8 cellular contexts compared by ENCODE assay signal in the genomic region with DNA sequence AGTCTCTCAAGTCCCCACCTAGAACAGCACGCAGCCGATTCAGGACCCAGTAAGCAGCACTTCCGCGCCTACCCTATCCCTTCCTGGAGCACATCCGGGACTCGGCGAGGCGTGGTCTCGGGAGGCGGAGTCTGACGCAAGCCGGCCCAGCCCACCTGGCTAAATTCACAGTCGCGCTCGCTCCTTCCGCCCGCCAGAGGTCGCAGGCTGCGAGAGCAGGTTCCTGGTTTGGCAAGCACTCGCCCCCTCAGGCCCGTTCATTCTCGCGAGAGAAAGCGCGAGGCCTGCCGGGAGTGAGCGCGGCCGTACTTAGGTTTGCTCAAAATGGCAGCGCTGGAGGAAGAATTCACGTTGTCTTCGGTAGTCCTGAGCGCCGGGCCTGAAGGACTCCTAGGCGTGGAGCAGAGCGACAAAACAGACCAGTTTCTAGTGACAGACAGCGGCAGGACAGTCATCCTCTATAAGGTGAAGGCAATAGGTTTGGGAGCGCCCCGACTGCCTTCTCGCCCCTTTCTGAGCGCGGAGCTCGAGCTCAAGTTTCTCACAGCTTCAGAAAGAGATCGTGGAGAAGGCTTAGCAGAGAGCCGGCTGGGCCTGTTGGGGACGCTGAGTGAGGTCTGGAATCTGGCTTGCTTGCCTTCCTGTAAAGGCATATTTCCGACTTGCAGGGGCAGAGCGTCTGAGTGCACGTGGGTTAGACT. TPM values are rescaled to one million over a fixed set of nuclear protein-coding genes. Genes with fewer than 3 reads are reported as not detected.
DNase-seq lines count a peak whose midpoint lies in the region; ATAC-seq and TF ChIP-seq lines count a peak whose summit lies in the region.

A gene (plus strand): TSS at position 313 of the 701 bp plus-strand sequence. CDS start 12 bp downstream, at position 325.

- POLR2A ChIA-PET in CD8-positive, alpha-beta T cell (lab: Charles Lee), result interaction anchor here (0.5 to 2.5 kb wide), 10 partner anchors 9 to 539 kb away, joined by 3 to 13 read pairs (median 3); a partner anchor contains a TSS
- POLR2A ChIA-PET in activated CD4-positive, alpha-beta memory T cell treated with anti-CD3 and anti-CD28 coated beads for 36 hours (lab: Charles Lee), result interaction anchor here (0.6 to 2.0 kb wide), 8 partner anchors 11 to 351 kb away, joined by 3 to 9 read pairs (median 4); a partner anchor contains a TSS

- H3K4me1 Mint-ChIP-seq in CD8-positive, alpha-beta T cell (ENCODE audit: low read depth), result peaks cover 32% of the 10 kb centered on the region
- peaks cover 22% of the 10 kb centered on the region for H3K4me1 Mint-ChIP-seq in activated CD4-positive, alpha-beta memory T cell treated with anti-CD3 and anti-CD28 coated beads for 36 hours (ENCODE audit: low read depth)

- peak; percentile 72 for TF ChIP-seq CTCF in CD8-positive, alpha-beta T cell (IDR thresholded peaks at IDR 0.05)
- peak; percentile 98 for TF ChIP-seq CTCF in liver (IDR thresholded peaks at IDR 0.05; ENCODE audit: low read depth, low read length, missing input control)

- H3K36me3 ChIP-seq in CD8-positive, alpha-beta T cell (ENCODE audit: insufficient read depth, low read length), result peaks cover 18% of the 10 kb centered on the region
- H3K36me3 ChIP-seq in liver (ENCODE audit: control insufficient read depth in 4 of 4, insufficient read depth in 3 of 4, low read depth in 1 of 4, low read length in 3 of 4), result peaks cover 3 to 22% (median 18%) of the 10 kb centered on the region in 4 donors

- ATAC-seq in CD8-positive, alpha-beta T cell, result peak; percentile 94
- ATAC-seq in GM19452 (IDR thresholded peaks at IDR 0.05; ENCODE audit: unreplicated experiment), result peak; percentile 93

- H3K27me3 Mint-ChIP-seq in CD8-positive, alpha-beta T cell (ENCODE audit: low read depth), result peaks cover 5% of the 10 kb centered on the region
- H3K27me3 Mint-ChIP-seq in activated CD4-positive, alpha-beta memory T cell treated with anti-CD3 and anti-CD28 coated beads for 36 hours, result peaks cover 2% of the 10 kb centered on the region

- peak within 1 kb of the TSS; percentile 90 for H3K27ac ChIP-seq in CD8-positive, alpha-beta T cell (ENCODE audit: low read depth, low read length)
- peak within 1 kb of the TSS; percentile 85 to 91 for H3K27ac ChIP-seq in liver (ENCODE audit: low read depth in 1 of 2, low read length in 2 of 2)

- peak within 1 kb of the TSS; percentile 93 for H3K4me3 ChIP-seq in CD8-positive, alpha-beta T cell (ENCODE audit: low read depth, low read length)
- peak within 1 kb of the TSS; percentile 77 to 100 (median 95) for H3K4me3 ChIP-seq in liver (ENCODE audit: low read depth in 1 of 3, low read length in 3 of 3)

- H3K9me3 Mint-ChIP-seq in CD8-positive, alpha-beta T cell, result no peaks in the 10 kb centered on the region
- no peaks in the 10 kb centered on the region for H3K9me3 Mint-ChIP-seq in activated CD4-positive, alpha-beta memory T cell treated with anti-CD3 and anti-CD28 coated beads for 36 hours

- CTCF ChIA-PET in CD8-positive, alpha-beta T cell (lab: Charles Lee), result interaction anchor here (0.6 to 2.0 kb wide), 4 partner anchors 8 to 359 kb away, joined by 3 to 5 read pairs (median 3); a partner anchor contains a TSS
- CTCF ChIA-PET in activated CD4-positive, alpha-beta memory T cell treated with anti-CD3 and anti-CD28 coated beads for 36 hours (lab: Charles Lee), result interaction anchor here (0.6 to 2.1 kb wide), 8 partner anchors 9 to 353 kb away, joined by 3 to 9 read pairs (median 3); a partner anchor contains a TSS

- H3K9ac ChIP-seq in liver (ENCODE audit: low read depth in 1 of 2, low read length in 2 of 2), result peak within 1 kb of the TSS; percentile 93 to 96

- H3K4me1 ChIP-seq in CD8-positive, alpha-beta T cell (ENCODE audit: insufficient read depth, low read length), result peaks cover 20% of the 10 kb centered on the region
- peaks cover 8 to 21% (median 11%) of the 10 kb centered on the region in 4 donors for H3K4me1 ChIP-seq in liver (ENCODE audit: control insufficient read depth in 4 of 4, insufficient read depth in 4 of 4, low read length in 3 of 4)

- WGBS in liver, result under 1% methylated on average over 49 of the region's 49 CpGs

- TF ChIP-seq RAD21 in liver (IDR thresholded peaks at IDR 0.05), result peak; percentile 79 to 87

- H3K27ac Mint-ChIP-seq in CD8-positive, alpha-beta T cell, result peak within 1 kb of the TSS; percentile 99
- peak within 1 kb of the TSS; percentile 93 for H3K27ac Mint-ChIP-seq in activated CD4-positive, alpha-beta memory T cell treated with anti-CD3 and anti-CD28 coated beads for 36 hours

- DNase-seq in CD8-positive, alpha-beta T cell, result peak; percentile 99
- DNase-seq in HK-2 (ENCODE audit: unreplicated experiment) (peak; percentile 100), NCI-H82 treated with DMSO at 0.1 percent for 48 hours (lab: John Stamatoyannopoulos, UW; ENCODE audit: unreplicated experiment) (peak; percentile 98), dermis microvascular lymphatic vessel endothelial cell (ENCODE audit: low read depth in 2 of 2) (peak; percentile 98 to 99)
- DNase-seq in activated CD4-positive, alpha-beta memory T cell treated with anti-CD3 and anti-CD28 coated beads for 36 hours, result peak; percentile 100
- peak; percentile 99 for DNase-seq in stimulated activated CD4-positive, alpha-beta T cell treated with anti-CD3 and anti-CD28 coated beads, Interleukin-4, amount 100 ng/mL, for 24 hours

- no peaks in the 10 kb centered on the region for H3K9me3 ChIP-seq in CD8-positive, alpha-beta T cell (ENCODE audit: low read length)
- no peaks in the 10 kb centered on the region for H3K9me3 ChIP-seq in liver (ENCODE audit: control insufficient read depth in 4 of 4, low read length in 3 of 4)

- H3K27me3 ChIP-seq in CD8-positive, alpha-beta T cell (ENCODE audit: insufficient read depth, low read length), result no peaks in the 10 kb centered on the region
- no peaks in the 10 kb centered on the region for H3K27me3 ChIP-seq in liver (ENCODE audit: control insufficient read depth in 4 of 4, insufficient read depth in 4 of 4, low read length in 3 of 4)

- H3K36me3 Mint-ChIP-seq in CD8-positive, alpha-beta T cell, result peaks cover 34% of the 10 kb centered on the region
- H3K36me3 Mint-ChIP-seq in activated CD4-positive, alpha-beta memory T cell treated with anti-CD3 and anti-CD28 coated beads for 36 hours, result peaks cover 23% of the 10 kb centered on the region

- intact Hi-C loops in CD8-positive, alpha-beta T cell (cut with DNase I, micrococcal nuclease), result loop anchor here (1.0 to 10.0 kb wide), 8 partner anchors 108 to 795 kb away; a partner anchor contains a TSS
- intact Hi-C loops in activated CD4-positive, alpha-beta memory T cell treated with anti-CD3 and anti-CD28 coated beads for 36 hours (cut with micrococcal nuclease), result loop anchor here (1.0 to 2.0 kb wide), 3 partner anchors 108 to 739 kb away; a partner anchor contains a TSS

- peak within 1 kb of the TSS; percentile 99 for H3K4me3 Mint-ChIP-seq in CD8-positive, alpha-beta T cell
- peak within 1 kb of the TSS; percentile 94 for H3K4me3 Mint-ChIP-seq in activated CD4-positive, alpha-beta memory T cell treated with anti-CD3 and anti-CD28 coated beads for 36 hours

TF ChIP-seq in liver, 16 proteins besides CTCF, POLR2A, EP300 and RAD21 (continues in another document):
- TF ChIP-seq RXRA (IDR thresholded peaks at IDR 0.05) (peak; percentile 45 to 48), FOXA2 (IDR thresholded peaks at IDR 0.05) (no peak), EGR1 (IDR thresholded peaks at IDR 0.05; ENCODE audit: low read depth in 2 of 2) (peak; percentile 92 to 98)
- TF ChIP-seq, protein P1, sequence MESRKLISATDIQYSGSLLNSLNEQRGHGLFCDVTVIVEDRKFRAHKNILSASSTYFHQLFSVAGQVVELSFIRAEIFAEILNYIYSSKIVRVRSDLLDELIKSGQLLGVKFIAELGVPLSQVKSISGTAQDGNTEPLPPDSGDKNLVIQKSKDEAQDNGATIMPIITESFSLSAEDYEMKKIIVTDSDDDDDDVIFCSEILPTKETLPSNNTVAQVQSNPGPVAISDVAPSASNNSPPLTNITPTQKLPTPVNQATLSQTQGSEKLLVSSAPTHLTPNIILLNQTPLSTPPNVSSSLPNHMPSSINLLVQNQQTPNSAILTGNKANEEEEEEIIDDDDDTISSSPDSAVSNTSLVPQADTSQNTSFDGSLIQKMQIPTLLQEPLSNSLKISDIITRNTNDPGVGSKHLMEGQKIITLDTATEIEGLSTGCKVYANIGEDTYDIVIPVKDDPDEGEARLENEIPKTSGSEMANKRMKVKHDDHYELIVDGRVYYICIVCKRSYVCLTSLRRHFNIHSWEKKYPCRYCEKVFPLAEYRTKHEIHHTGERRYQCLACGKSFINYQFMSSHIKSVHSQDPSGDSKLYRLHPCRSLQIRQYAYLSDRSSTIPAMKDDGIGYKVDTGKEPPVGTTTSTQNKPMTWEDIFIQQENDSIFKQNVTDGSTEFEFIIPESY (IDR thresholded peaks at IDR 0.05), result peak; percentile 100
- TF ChIP-seq, protein P2, sequence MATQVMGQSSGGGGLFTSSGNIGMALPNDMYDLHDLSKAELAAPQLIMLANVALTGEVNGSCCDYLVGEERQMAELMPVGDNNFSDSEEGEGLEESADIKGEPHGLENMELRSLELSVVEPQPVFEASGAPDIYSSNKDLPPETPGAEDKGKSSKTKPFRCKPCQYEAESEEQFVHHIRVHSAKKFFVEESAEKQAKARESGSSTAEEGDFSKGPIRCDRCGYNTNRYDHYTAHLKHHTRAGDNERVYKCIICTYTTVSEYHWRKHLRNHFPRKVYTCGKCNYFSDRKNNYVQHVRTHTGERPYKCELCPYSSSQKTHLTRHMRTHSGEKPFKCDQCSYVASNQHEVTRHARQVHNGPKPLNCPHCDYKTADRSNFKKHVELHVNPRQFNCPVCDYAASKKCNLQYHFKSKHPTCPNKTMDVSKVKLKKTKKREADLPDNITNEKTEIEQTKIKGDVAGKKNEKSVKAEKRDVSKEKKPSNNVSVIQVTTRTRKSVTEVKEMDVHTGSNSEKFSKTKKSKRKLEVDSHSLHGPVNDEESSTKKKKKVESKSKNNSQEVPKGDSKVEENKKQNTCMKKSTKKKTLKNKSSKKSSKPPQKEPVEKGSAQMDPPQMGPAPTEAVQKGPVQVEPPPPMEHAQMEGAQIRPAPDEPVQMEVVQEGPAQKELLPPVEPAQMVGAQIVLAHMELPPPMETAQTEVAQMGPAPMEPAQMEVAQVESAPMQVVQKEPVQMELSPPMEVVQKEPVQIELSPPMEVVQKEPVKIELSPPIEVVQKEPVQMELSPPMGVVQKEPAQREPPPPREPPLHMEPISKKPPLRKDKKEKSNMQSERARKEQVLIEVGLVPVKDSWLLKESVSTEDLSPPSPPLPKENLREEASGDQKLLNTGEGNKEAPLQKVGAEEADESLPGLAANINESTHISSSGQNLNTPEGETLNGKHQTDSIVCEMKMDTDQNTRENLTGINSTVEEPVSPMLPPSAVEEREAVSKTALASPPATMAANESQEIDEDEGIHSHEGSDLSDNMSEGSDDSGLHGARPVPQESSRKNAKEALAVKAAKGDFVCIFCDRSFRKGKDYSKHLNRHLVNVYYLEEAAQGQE (IDR thresholded peaks at IDR 0.05), result peak; percentile 92

RNA-seq across cellular contexts. Expression of the gene that starts here (rescaled TPM):
- total RNA-seq in CD8-positive, alpha-beta T cell, result 10 to 100 TPM; 91.0 to 94.0 TPM
- 10 to 100 TPM; 59.5 to 62.0 TPM for total RNA-seq in activated CD4-positive, alpha-beta memory T cell treated with anti-CD3 and anti-CD28 coated beads for 36 hours
- total RNA-seq in dermis microvascular lymphatic vessel endothelial cell (25.9 and 26.7 TPM in 2 replicates), liver (10 to 100 TPM; 20.2 to 27.2 TPM)
- 10 to 100 TPM; 11.8 to 21.1 TPM for polyA plus RNA-seq in liver

Comparison
In these comparisons a context has a peak if more than half of its experiments do, and no peak if none do; other contexts are left out.
1. Peak in every context shown above with its lines: DNase-seq, ATAC-seq, H3K4me3 ChIP-seq and H3K27ac ChIP-seq.